Comparison of ENCODE assay signal across 13 cellular contexts in the genomic region with DNA sequence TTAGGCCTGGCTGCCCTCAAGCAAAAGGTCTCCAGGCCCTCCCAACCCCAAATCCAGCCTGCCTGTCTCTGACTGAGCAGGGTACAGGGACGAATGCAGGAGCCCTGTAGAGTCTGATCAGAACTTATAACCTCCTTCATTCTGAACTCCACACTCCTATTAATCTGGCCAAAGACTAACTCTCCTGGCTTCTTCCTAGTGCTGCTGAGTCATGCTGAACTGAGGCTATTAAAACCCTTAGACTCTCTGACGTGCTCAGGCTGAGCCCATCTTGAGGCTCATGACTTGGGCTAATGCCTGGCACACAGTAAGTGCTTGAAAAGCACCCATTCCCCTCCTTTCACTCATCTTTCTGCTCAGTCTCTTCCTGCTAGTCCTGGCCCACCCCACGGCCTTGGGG.
DNase-seq lines count a peak whose midpoint lies in the region; ATAC-seq and TF ChIP-seq lines count a peak whose summit lies in the region.
"Had no signal": no experiment of that assay in that cellular context is flagged by ENCODE, and none has a peak within 500 bp of the region (broad histone marks: within the 10 kb centered on the region; RNA-seq: fewer than 3 reads in every experiment).

No MANE protein-coding gene starts in this region.

- no peaks in the 10 kb centered on the region for H3K9me3 Mint-ChIP-seq in activated naive CD4-positive, alpha-beta T cell treated with anti-CD3 and anti-CD28 coated beads, Interleukin-2, amount 50 U/mL, for 24 hours
- H3K9me3 Mint-ChIP-seq in effector memory CD8-positive, alpha-beta T cell = no peaks in the 10 kb centered on the region
- no peaks in the 10 kb centered on the region for H3K9me3 Mint-ChIP-seq in stimulated activated memory B cell treated with anti-CD40 and anti-IgM and Interleukin-4, amounts not matched to agents 10 μg/mL and 1 μg/mL and 100 μg/mL, for 72 hours
- H3K9me3 Mint-ChIP-seq in activated T-helper 2 cell treated with anti-CD3 and anti-CD28 coated beads, Interferon-gamma antibody, Interleukin-2, Interleukin-4, amounts not matched to agents 10 μg/mL and 5 μg/mL and 100 μg/mL, durations not matched to agents 14 hours and 24 hours and 36 hours = no peaks in the 10 kb centered on the region

- H3K27ac Mint-ChIP-seq in activated naive CD4-positive, alpha-beta T cell treated with anti-CD3 and anti-CD28 coated beads, Interleukin-2, amount 50 U/mL, for 24 hours = peak overlapping the region; percentile 91
- H3K27ac Mint-ChIP-seq in effector memory CD8-positive, alpha-beta T cell = peak overlapping the region; percentile 67 to 94
- peak overlapping the region; percentile 84 for H3K27ac Mint-ChIP-seq in stimulated activated memory B cell treated with anti-CD40 and anti-IgM and Interleukin-4, amounts not matched to agents 10 μg/mL and 1 μg/mL and 100 μg/mL, for 72 hours
- no peak overlapping the region for H3K27ac Mint-ChIP-seq in activated T-helper 2 cell treated with anti-CD3 and anti-CD28 coated beads, Interferon-gamma antibody, Interleukin-2, Interleukin-4, amounts not matched to agents 10 μg/mL and 5 μg/mL and 100 μg/mL, durations not matched to agents 14 hours and 24 hours and 36 hours

- no peaks in the 10 kb centered on the region for H3K27me3 ChIP-seq in PC-9 (ENCODE audit: insufficient read depth, low read depth)
- H3K27me3 ChIP-seq: gastrocnemius medialis had no signal

- H3K4me1 ChIP-seq in PC-9 (replicated peaks; ENCODE audit: insufficient read depth) = no peaks in the 10 kb centered on the region
- H3K4me1 ChIP-seq: gastrocnemius medialis had no signal

- no peak overlapping the region for H2AFZ ChIP-seq in PC-9

- ATAC-seq in effector memory CD8-positive, alpha-beta T cell (replicated peaks) = no peak
- ATAC-seq in stimulated activated memory B cell treated with anti-CD40 and anti-IgM and Interleukin-4, amounts not matched to agents 10 μg/mL and 1 μg/mL and 100 μg/mL, for 72 hours = no peak
- ATAC-seq in GM18502 (IDR thresholded peaks at IDR 0.05; ENCODE audit: poor library complexity, unreplicated experiment) = no peak
- ATAC-seq: gastrocnemius medialis had no signal

- no TSS peak for BruUV-seq in PC-9 (replicated peaks; lab: Mats Ljungman, UMichigan)

- H3K9me2 ChIP-seq in PC-9 (ENCODE audit: insufficient read depth) = no peaks in the 10 kb centered on the region

- TF ChIP-seq CTCF in PC-9 (conservative IDR thresholded peaks at IDR 0.05) = no peak

- POLR2A ChIA-PET in PC-9 (lab: Charles Lee; ENCODE audit: unreplicated experiment) = no interaction called here

- intact Hi-C loops in PC-9 (cut with micrococcal nuclease; ENCODE audit: unreplicated experiment) = no loop called here
- intact Hi-C loops in activated T-helper 2 cell treated with anti-CD3 and anti-CD28 coated beads, Interferon-gamma antibody, Interleukin-2, Interleukin-4, amounts not matched to agents 10 μg/mL and 5 μg/mL and 100 μg/mL, durations not matched to agents 14 hours and 24 hours and 36 hours (cut with micrococcal nuclease) = no loop called here

- no peaks in the 10 kb centered on the region for H3F3A ChIP-seq in PC-9 (ENCODE audit: insufficient read depth, low read depth)

- H3K27ac ChIP-seq in PC-9 = 0 out of 2 replicates have a peak overlapping the region, but pooled peaks have one; percentile 16
- H3K27ac ChIP-seq: gastrocnemius medialis had no signal

- CTCF ChIA-PET in PC-9 (lab: Charles Lee) = interaction anchor here (0.6 kb wide), 1 partner anchor 297 kb away, joined by 3 read pairs; no protein-coding TSS in a partner anchor

- H3K36me3 ChIP-seq in PC-9 (ENCODE audit: low read depth) = no peaks in the 10 kb centered on the region; the same call in 1 of the 2 replicates
- H3K36me3 ChIP-seq: gastrocnemius medialis had no signal

- H3K4me1 Mint-ChIP-seq in activated naive CD4-positive, alpha-beta T cell treated with anti-CD3 and anti-CD28 coated beads, Interleukin-2, amount 50 U/mL, for 24 hours = no peaks in the 10 kb centered on the region
- H3K4me1 Mint-ChIP-seq in effector memory CD8-positive, alpha-beta T cell (ENCODE audit: low read depth in 2 of 2) = peaks cover 27 to 32% of the 10 kb centered on the region in 2 donors
- peaks cover 42% of the 10 kb centered on the region for H3K4me1 Mint-ChIP-seq in stimulated activated memory B cell treated with anti-CD40 and anti-IgM and Interleukin-4, amounts not matched to agents 10 μg/mL and 1 μg/mL and 100 μg/mL, for 72 hours
- H3K4me1 Mint-ChIP-seq in activated T-helper 2 cell treated with anti-CD3 and anti-CD28 coated beads, Interferon-gamma antibody, Interleukin-2, Interleukin-4, amounts not matched to agents 10 μg/mL and 5 μg/mL and 100 μg/mL, durations not matched to agents 14 hours and 24 hours and 36 hours (ENCODE audit: low read depth) = no peaks in the 10 kb centered on the region

- H4K20me1 ChIP-seq in PC-9 (ENCODE audit: insufficient read depth) = no peaks in the 10 kb centered on the region

- no peak overlapping the region for H3K4me3 ChIP-seq in PC-9
- H3K4me3 ChIP-seq: gastrocnemius medialis had no signal

- no peak for DNase-seq in activated naive CD4-positive, alpha-beta T cell treated with Interleukin-2 at 50 U/mL for 16 hours
- DNase-seq in PC-9 = no peak
- DNase-seq in effector memory CD8-positive, alpha-beta T cell = no peak
- no peak for DNase-seq in activated T-helper 2 cell treated with anti-CD3 and anti-CD28 coated beads, Interferon-gamma antibody, Interleukin-2, Interleukin-4, amounts not matched to agents 10 μg/mL and 5 μg/mL and 100 μg/mL, durations not matched to agents 14 hours and 24 hours and 36 hours (ENCODE audit: low spot score)
- DNase-seq in dermis blood vessel endothelial cell = no peak
- DNase-seq: gastrocnemius medialis; kidney; NCI-H146; NCI-H526 treated with DMSO at 0.1 percent for 48 hours; stimulated activated CD8-positive, alpha-beta memory T cell treated with anti-CD3 and anti-CD28 coated beads, Interleukin-4, amount 100 ng/mL, for 48 hours had no signal

- no peaks in the 10 kb centered on the region for H3K27me3 Mint-ChIP-seq in activated naive CD4-positive, alpha-beta T cell treated with anti-CD3 and anti-CD28 coated beads, Interleukin-2, amount 50 U/mL, for 24 hours
- H3K27me3 Mint-ChIP-seq in effector memory CD8-positive, alpha-beta T cell = no peaks in the 10 kb centered on the region
- H3K27me3 Mint-ChIP-seq in stimulated activated memory B cell treated with anti-CD40 and anti-IgM and Interleukin-4, amounts not matched to agents 10 μg/mL and 1 μg/mL and 100 μg/mL, for 72 hours = no peaks in the 10 kb centered on the region
- no peaks in the 10 kb centered on the region for H3K27me3 Mint-ChIP-seq in activated T-helper 2 cell treated with anti-CD3 and anti-CD28 coated beads, Interferon-gamma antibody, Interleukin-2, Interleukin-4, amounts not matched to agents 10 μg/mL and 5 μg/mL and 100 μg/mL, durations not matched to agents 14 hours and 24 hours and 36 hours (ENCODE audit: low read depth)

- no peak overlapping the region for H3K4me2 ChIP-seq in PC-9

- peaks cover 5% of the 10 kb centered on the region for H3K36me3 Mint-ChIP-seq in activated naive CD4-positive, alpha-beta T cell treated with anti-CD3 and anti-CD28 coated beads, Interleukin-2, amount 50 U/mL, for 24 hours
- peaks cover 57% of the 10 kb centered on the region for H3K36me3 Mint-ChIP-seq in effector memory CD8-positive, alpha-beta T cell (ENCODE audit: insufficient read depth)
- peaks cover 82% of the 10 kb centered on the region for H3K36me3 Mint-ChIP-seq in stimulated activated memory B cell treated with anti-CD40 and anti-IgM and Interleukin-4, amounts not matched to agents 10 μg/mL and 1 μg/mL and 100 μg/mL, for 72 hours
- peaks cover 83% of the 10 kb centered on the region for H3K36me3 Mint-ChIP-seq in activated T-helper 2 cell treated with anti-CD3 and anti-CD28 coated beads, Interferon-gamma antibody, Interleukin-2, Interleukin-4, amounts not matched to agents 10 μg/mL and 5 μg/mL and 100 μg/mL, durations not matched to agents 14 hours and 24 hours and 36 hours (ENCODE audit: low read depth)

- H3K4me3 Mint-ChIP-seq in activated naive CD4-positive, alpha-beta T cell treated with anti-CD3 and anti-CD28 coated beads, Interleukin-2, amount 50 U/mL, for 24 hours = no peak overlapping the region
- no peak overlapping the region for H3K4me3 Mint-ChIP-seq in effector memory CD8-positive, alpha-beta T cell
- no peak overlapping the region for H3K4me3 Mint-ChIP-seq in stimulated activated memory B cell treated with anti-CD40 and anti-IgM and Interleukin-4, amounts not matched to agents 10 μg/mL and 1 μg/mL and 100 μg/mL, for 72 hours
- H3K4me3 Mint-ChIP-seq in activated T-helper 2 cell treated with anti-CD3 and anti-CD28 coated beads, Interferon-gamma antibody, Interleukin-2, Interleukin-4, amounts not matched to agents 10 μg/mL and 5 μg/mL and 100 μg/mL, durations not matched to agents 14 hours and 24 hours and 36 hours (ENCODE audit: low read depth) = no peak overlapping the region

- no peaks in the 10 kb centered on the region for H3K79me2 ChIP-seq in PC-9 (ENCODE audit: low read depth)

- H3K9me3 ChIP-seq in PC-9 (ENCODE audit: insufficient read depth, low read depth) = no peaks in the 10 kb centered on the region
- H3K9me3 ChIP-seq: gastrocnemius medialis had no signal
